ENCODE assay signal across 23 cellular contexts in the genomic region with DNA sequence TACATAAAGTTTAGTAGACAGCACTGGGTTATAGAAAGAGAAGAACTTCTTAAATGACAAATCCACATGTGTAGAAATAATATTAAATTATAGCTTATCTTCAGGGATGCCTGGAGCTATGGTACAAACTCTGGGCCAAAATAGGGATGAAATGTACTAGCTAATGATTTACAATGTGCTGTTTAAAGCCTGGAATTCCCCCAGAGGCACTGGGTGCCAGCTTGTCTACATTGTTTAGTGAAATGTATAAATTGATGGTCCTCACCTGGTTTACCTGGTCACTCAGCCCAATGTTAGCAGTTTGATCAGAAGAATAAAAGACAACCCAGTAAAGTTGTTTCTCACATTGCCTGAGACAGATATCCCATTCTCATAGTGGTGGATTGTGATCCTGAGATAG.
A peak's percentile ranks its signal among the peaks of the same experiment; 100 is the strongest.
DNase-seq lines count a peak whose midpoint lies in the region; ATAC-seq, FAIRE-seq and TF ChIP-seq lines count a peak whose summit lies in the region.
"Had no signal": no experiment of that assay in that cellular context is flagged by ENCODE, and none has a peak within 500 bp of the region (broad histone marks: within the 10 kb centered on the region; RNA-seq: fewer than 3 reads in every experiment).

No MANE protein-coding gene starts in this region.

- H3K36me3 Mint-ChIP-seq in MCF 10A (ENCODE audit: insufficient read depth, unreplicated experiment), result no peaks in the 10 kb centered on the region
- H3K36me3 Mint-ChIP-seq: CD14-positive monocyte; CD8-positive, alpha-beta memory T cell had no signal

- POLR2A ChIA-PET in MCF 10A (lab: Yijun Ruan, JAX), result no interaction called here

- BruUV-seq in MCF 10A (replicated peaks; lab: Mats Ljungman, UMichigan), result no TSS peak

- no peaks in the 10 kb centered on the region for H3K4me1 Mint-ChIP-seq in MCF 10A (ENCODE audit: insufficient read depth, unreplicated experiment)
- H3K4me1 Mint-ChIP-seq: B cell; CD14-positive monocyte; CD8-positive, alpha-beta memory T cell had no signal

- H3K4me1 ChIP-seq in body of pancreas (peaks cover 3% of the 10 kb centered on the region), pancreas (no peaks in the 10 kb centered on the region), left ventricle myocardium inferior (peaks cover 2% of the 10 kb centered on the region)

- DNase-seq in body of pancreas (peak in 2 of 4 donors; percentile 10 to 25), kidney tubule cell (ENCODE audit: low spot score) (peak; percentile 36), pancreas (no peak), left ventricle myocardium inferior (no peak), glomerular visceral epithelial cell (ENCODE audit: extremely low spot score) (no peak), MCF 10A (ENCODE audit: unreplicated experiment) (no peak)
- DNase-seq: CD4-positive, alpha-beta T cell; CD8-positive, alpha-beta memory T cell; DMS 273 treated with DMSO at 0.1 percent for 48 hours; DMS79; EL; GDM1; H9; HFFc6 had no signal

- H3K4me3 ChIP-seq in body of pancreas (no peak overlapping the region), pancreas (no peak overlapping the region), left ventricle myocardium inferior (no peak overlapping the region)
- H3K4me3 ChIP-seq: BLaER1 treated with 17β-estradiol and CSF1 and Interleukin-3, amounts not matched to agents 10 nM and 100 nM; GM12878; GM23338 had no signal

- ATAC-seq in body of pancreas, result peak; percentile 58
- ATAC-seq in pancreas, result peak; percentile 27 to 86 (median 53)
- no peak for ATAC-seq in HG03342 (IDR thresholded peaks at IDR 0.05; ENCODE audit: unreplicated experiment)
- ATAC-seq: GM12878, GM23338 had no signal

- TF ChIP-seq POLR2A in body of pancreas (IDR thresholded peaks at IDR 0.05), result no peak

- H3K27ac Mint-ChIP-seq in MCF 10A (ENCODE audit: low read depth, unreplicated experiment), result no peak overlapping the region
- H3K27ac Mint-ChIP-seq: B cell; CD14-positive monocyte; CD4-positive, alpha-beta T cell; CD8-positive, alpha-beta memory T cell; GM23338; H9; HFFc6 had no signal

- no peak overlapping the region for H3K4me3 Mint-ChIP-seq in MCF 10A (ENCODE audit: unreplicated experiment)
- H3K4me3 Mint-ChIP-seq: B cell; CD14-positive monocyte; CD4-positive, alpha-beta T cell; CD8-positive, alpha-beta memory T cell; GM23338; H9; HFFc6 had no signal

- H3K27me3 Mint-ChIP-seq in MCF 10A (ENCODE audit: insufficient read depth, unreplicated experiment), result peaks cover 79% of the 10 kb centered on the region
- H3K27me3 Mint-ChIP-seq: B cell had no signal

- FAIRE-seq in pancreas (lab: Jason Lieb, UNC), result no peak
- FAIRE-seq: A204.1, D721Med, GM12878, GM19239 had no signal

- CTCF ChIA-PET in MCF 10A (lab: Yijun Ruan, JAX), result interaction anchor here (0.6 kb wide), 1 partner anchor 305 kb away, joined by 3 read pairs; no protein-coding TSS in a partner anchor

- peaks cover 0 to under 1% (median 0%) of the 10 kb centered on the region in 3 donors for H3K9me3 ChIP-seq in body of pancreas
- H3K9me3 ChIP-seq in pancreas, result no peaks in the 10 kb centered on the region
- H3K9me3 ChIP-seq in left ventricle myocardium inferior (replicated peaks), result peaks cover 12% of the 10 kb centered on the region

- TF ChIP-seq CTCF in body of pancreas (IDR thresholded peaks at IDR 0.05) (no peak), pancreas (IDR thresholded peaks at IDR 0.05) (no peak), left ventricle myocardium inferior (IDR thresholded peaks at IDR 0.05; ENCODE audit: borderline replicate concordance) (no peak), MCF 10A (IDR thresholded peaks at IDR 0.05; ENCODE audit: unreplicated experiment) (no peak)

- H3K9me3 Mint-ChIP-seq in MCF 10A (ENCODE audit: unreplicated experiment), result no peaks in the 10 kb centered on the region

- H3K27me3 ChIP-seq in body of pancreas, result no peaks in the 10 kb centered on the region
- H3K27me3 ChIP-seq in pancreas, result no peaks in the 10 kb centered on the region
- H3K27me3 ChIP-seq in left ventricle myocardium inferior (ENCODE audit: low read depth), result no peaks in the 10 kb centered on the region
- H3K27me3 ChIP-seq: BLaER1 treated with 17β-estradiol and CSF1 and Interleukin-3, amounts not matched to agents 10 nM and 100 nM had no signal

- H3K27ac ChIP-seq in body of pancreas (peak overlapping the region in 2 of 4 donors; percentile 22 to 34), pancreas (no peak overlapping the region), left ventricle myocardium inferior (replicated peaks) (no peak overlapping the region)
- H3K27ac ChIP-seq: BLaER1 treated with 17β-estradiol and CSF1 and Interleukin-3, amounts not matched to agents 10 nM and 100 nM had no signal

- intact Hi-C loops in body of pancreas (cut with DNase I), result no loop called here
- intact Hi-C loops in pancreas (cut with DNase I), result no loop called here
- intact Hi-C loops in left ventricle myocardium inferior (cut with micrococcal nuclease), result no loop called here
- intact Hi-C loops in MCF 10A (cut with micrococcal nuclease), result no loop called here

- H3K36me3 ChIP-seq in body of pancreas (replicated peaks in 1 of 2; ENCODE audit: insufficient read depth in 1 of 2, low read depth in 2 of 2), result no peaks in the 10 kb centered on the region
- no peaks in the 10 kb centered on the region for H3K36me3 ChIP-seq in pancreas
- H3K36me3 ChIP-seq in left ventricle myocardium inferior, result no peaks in the 10 kb centered on the region
- H3K36me3 ChIP-seq: BLaER1 treated with 17β-estradiol and CSF1 and Interleukin-3, amounts not matched to agents 10 nM and 100 nM had no signal
